19 cellular contexts compared by ENCODE assay signal in the genomic region with DNA sequence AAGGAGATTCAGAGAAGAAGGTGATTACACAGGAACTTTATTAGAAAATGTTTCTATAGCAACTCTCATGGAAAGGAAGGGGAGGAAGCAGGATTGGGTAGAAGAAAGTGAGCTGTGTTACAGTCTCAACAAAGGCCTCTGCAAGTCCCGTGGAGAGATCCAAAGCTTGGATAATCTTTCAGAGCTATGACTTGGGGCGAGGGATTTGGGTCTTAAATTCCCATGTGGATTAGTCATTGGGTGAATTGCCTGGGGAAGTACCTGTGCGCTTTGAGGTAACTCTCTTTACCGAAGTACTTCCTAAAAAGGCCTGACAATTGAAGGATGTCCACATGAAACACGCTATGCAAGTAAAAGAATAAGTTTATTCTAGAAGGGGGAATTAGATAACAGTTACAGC.
"Had no signal": no experiment of that assay in that cellular context is flagged by ENCODE, and none has a peak within 500 bp of the region (broad histone marks: within the 10 kb centered on the region; RNA-seq: fewer than 3 reads in every experiment).

No MANE protein-coding gene starts in this region.

- H3K36me3 Mint-ChIP-seq: natural killer cell, type B pancreatic cell had no signal

- H3K4me3 Mint-ChIP-seq: activated CD4-positive, alpha-beta T cell treated with anti-CD3 and anti-CD28 coated beads, Interleukin-2, amount 10 ng/mL, durations not matched to agents 7 days and 5 days; natural killer cell; type B pancreatic cell had no signal

- ATAC-seq: left ventricle myocardium superior, natural killer cell, right cardiac atrium had no signal

- H3K36me3 ChIP-seq: ascending aorta, cardiac muscle cell, esophagus muscularis mucosa had no signal

- H3K27me3 Mint-ChIP-seq: activated CD4-positive, alpha-beta T cell treated with anti-CD3 and anti-CD28 coated beads, Interleukin-2, amount 10 ng/mL, durations not matched to agents 7 days and 5 days; type B pancreatic cell had no signal

- DNase-seq: activated CD4-positive, alpha-beta T cell treated with anti-CD3 and anti-CD28 coated beads, Interleukin-2, amount 10 ng/mL, durations not matched to agents 7 days and 5 days; activated CD4-positive, CD25-positive, alpha-beta regulatory T cell; activated naive CD4-positive, alpha-beta T cell treated with Interleukin-2 at 50 U/mL for 16 hours; dorsolateral prefrontal cortex; hippocampal formation; left ventricle myocardium superior; mesenchymal stem cell; natural killer cell; occipital lobe; right cardiac atrium; stimulated activated CD4-positive, alpha-beta T cell treated with anti-CD3 and anti-CD28 coated beads, Interleukin-4, amount 100 ng/mL, for 24 hours; stimulated activated naive CD4-positive, alpha-beta T cell treated with Interleukin-2 at 50 U/mL for 16 hours; SW 1271 had no signal

- H3K27ac Mint-ChIP-seq: activated CD4-positive, alpha-beta T cell treated with anti-CD3 and anti-CD28 coated beads, Interleukin-2, amount 10 ng/mL, durations not matched to agents 7 days and 5 days; natural killer cell; type B pancreatic cell had no signal

- H3K4me3 ChIP-seq: ascending aorta, cardiac muscle cell, dorsolateral prefrontal cortex, esophagus muscularis mucosa, skin epidermis had no signal

- H3K4me1 ChIP-seq: ascending aorta, esophagus muscularis mucosa had no signal

- H3K27me3 ChIP-seq: ascending aorta, cardiac muscle cell, dorsolateral prefrontal cortex, esophagus muscularis mucosa had no signal

- H3K4me1 Mint-ChIP-seq: activated CD4-positive, alpha-beta T cell treated with anti-CD3 and anti-CD28 coated beads, Interleukin-2, amount 10 ng/mL, durations not matched to agents 7 days and 5 days; natural killer cell had no signal

- H3K9me3 ChIP-seq: ascending aorta had no signal

- FAIRE-seq: TTC549 had no signal

- H3K27ac ChIP-seq: ascending aorta, cardiac muscle cell, dorsolateral prefrontal cortex, esophagus muscularis mucosa, skin epidermis had no signal
